19 cellular contexts compared by ENCODE assay signal in the genomic region with DNA sequence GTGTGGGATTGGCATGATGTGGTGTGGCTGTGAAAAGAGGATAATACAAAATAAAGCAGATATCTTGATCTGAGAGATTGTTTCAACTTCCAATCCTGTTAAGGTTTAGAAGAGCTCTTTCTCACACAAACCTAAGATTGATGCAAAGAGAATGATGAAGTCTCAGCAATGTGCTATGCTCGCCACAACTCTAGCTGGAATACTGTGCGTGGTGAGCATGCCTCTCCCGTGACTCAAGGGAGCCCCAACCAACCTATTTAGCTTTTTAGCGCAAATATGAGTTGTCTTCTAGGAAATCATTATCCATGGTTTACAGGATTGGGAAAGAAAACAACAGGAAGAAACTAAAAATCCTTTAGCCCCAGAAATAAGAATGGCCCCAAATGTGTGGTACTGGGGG. TPM values are rescaled to one million over a fixed set of nuclear protein-coding genes. Genes with fewer than 3 reads are reported as not detected.
A peak's percentile ranks its signal among the peaks of the same experiment; 100 is the strongest.
DNase-seq lines count a peak whose midpoint lies in the region; ATAC-seq and TF ChIP-seq lines count a peak whose summit lies in the region.
"Had no signal": no experiment of that assay in that cellular context is flagged by ENCODE, and none has a peak within 500 bp of the region (broad histone marks: within the 10 kb centered on the region; RNA-seq: fewer than 3 reads in every experiment).

No MANE protein-coding gene starts in this region.

- no peaks in the 10 kb centered on the region for H4K20me1 ChIP-seq in smooth muscle cell (ENCODE audit: low read depth)

- no peaks in the 10 kb centered on the region for H3K27me3 ChIP-seq in smooth muscle cell (ENCODE audit: low read depth)
- H3K27me3 ChIP-seq: upper lobe of left lung had no signal

- peak overlapping the region; percentile 15 for H3K27ac ChIP-seq in smooth muscle cell (ENCODE audit: low read depth)
- H3K27ac ChIP-seq: 22Rv1, upper lobe of left lung had no signal

- no peak overlapping the region for H3K9ac ChIP-seq in smooth muscle cell (ENCODE audit: low read depth)

- no peaks in the 10 kb centered on the region for H3K9me3 Mint-ChIP-seq in T-helper 1 cell treated with Interleukin-12 subunit alpha and Interleukin-12 subunit beta and Interleukin-4 antibody, amounts not matched to agents 30 μg/mL and 1 μg/mL, for 36 hours

- no peak overlapping the region for H2AFZ ChIP-seq in smooth muscle cell (ENCODE audit: low read depth)

- DNase-seq in T-helper 1 cell (no peak), M059J (ENCODE audit: low read depth) (peak; percentile 76), fibroblast of mammary gland (ENCODE audit: low read depth) (peak; percentile 45), smooth muscle cell (lab: John Stamatoyannopoulos, UW; ENCODE audit: unreplicated experiment) (no peak), NCI-H82 (lab: John Stamatoyannopoulos, UW) (no peak), cardiac septum (ENCODE audit: low spot score) (no peak)
- DNase-seq: activated naive CD8-positive, alpha-beta T cell treated with anti-CD3 and anti-CD28 coated beads, Interleukin-2, amount 10 ng/mL, durations not matched to agents 7 days and 5 days; cortex of kidney; H7; hypothalamus; KBM-7; left colon; NCI-H1417 treated with DMSO at 0.1 percent for 48 hours; NCI-H2227 treated with DMSO at 0.1 percent for 48 hours; stimulated activated CD4-positive, alpha-beta T cell treated with anti-CD3 and anti-CD28 coated beads, Interleukin-2, amount 100 ng/mL, for 24 hours; upper lobe of left lung had no signal

- no peak for ATAC-seq in HG02798 (IDR thresholded peaks at IDR 0.05; ENCODE audit: poor library complexity, unreplicated experiment)
- ATAC-seq: left colon had no signal

- 71% methylated on average over 4 of the region's 4 CpGs for WGBS in smooth muscle cell (ENCODE audit: low lambda C conversion rate)

- no peaks in the 10 kb centered on the region for H3F3A ChIP-seq in smooth muscle cell (ENCODE audit: low read depth)

- H3K4me2 ChIP-seq in smooth muscle cell, result no peak overlapping the region

- intact Hi-C loops in cardiac septum (cut with DNase I), result no loop called here

- TF ChIP-seq CTCF in fibroblast of mammary gland (conservative IDR thresholded peaks at IDR 0.05; ENCODE audit: control insufficient read depth, insufficient read depth, low read depth, low read length) (no peak), smooth muscle cell (IDR thresholded peaks at IDR 0.05; ENCODE audit: borderline replicate concordance, insufficient read depth, poor library complexity, severe bottlenecking) (no peak)

- H3K27ac Mint-ChIP-seq in T-helper 1 cell treated with Interleukin-12 subunit alpha and Interleukin-12 subunit beta and Interleukin-4 antibody, amounts not matched to agents 30 μg/mL and 1 μg/mL, for 36 hours, result peak overlapping the region; percentile 8
- H3K27ac Mint-ChIP-seq: activated naive CD8-positive, alpha-beta T cell treated with anti-CD3 and anti-CD28 coated beads, Interleukin-2, amount 10 ng/mL, durations not matched to agents 7 days and 5 days had no signal

- H3K36me3 ChIP-seq in smooth muscle cell (ENCODE audit: low read depth), result no peaks in the 10 kb centered on the region
- H3K36me3 ChIP-seq: upper lobe of left lung had no signal

- H3K4me3 ChIP-seq in fibroblast of mammary gland (ENCODE audit: control insufficient read depth, low read depth, low read length) (no peak overlapping the region), smooth muscle cell (no peak overlapping the region)
- H3K4me3 ChIP-seq: upper lobe of left lung had no signal

- H3K4me1 Mint-ChIP-seq in T-helper 1 cell treated with Interleukin-12 subunit alpha and Interleukin-12 subunit beta and Interleukin-4 antibody, amounts not matched to agents 30 μg/mL and 1 μg/mL, for 36 hours (ENCODE audit: low read depth), result peaks cover 72% of the 10 kb centered on the region

- no peaks in the 10 kb centered on the region for H3K27me3 Mint-ChIP-seq in T-helper 1 cell treated with Interleukin-12 subunit alpha and Interleukin-12 subunit beta and Interleukin-4 antibody, amounts not matched to agents 30 μg/mL and 1 μg/mL, for 36 hours (ENCODE audit: low read depth)
- H3K27me3 Mint-ChIP-seq: activated naive CD8-positive, alpha-beta T cell treated with anti-CD3 and anti-CD28 coated beads, Interleukin-2, amount 10 ng/mL, durations not matched to agents 7 days and 5 days had no signal

- H3K9me3 ChIP-seq in smooth muscle cell (replicated peaks; ENCODE audit: low read depth), result no peaks in the 10 kb centered on the region
- H3K9me3 ChIP-seq: upper lobe of left lung had no signal

- H3K4me1 ChIP-seq in smooth muscle cell (ENCODE audit: low read depth), result no peaks in the 10 kb centered on the region

- peaks cover 67% of the 10 kb centered on the region for H3K36me3 Mint-ChIP-seq in T-helper 1 cell treated with Interleukin-12 subunit alpha and Interleukin-12 subunit beta and Interleukin-4 antibody, amounts not matched to agents 30 μg/mL and 1 μg/mL, for 36 hours (ENCODE audit: low read depth)

- no peak overlapping the region for H3K4me3 Mint-ChIP-seq in T-helper 1 cell treated with Interleukin-12 subunit alpha and Interleukin-12 subunit beta and Interleukin-4 antibody, amounts not matched to agents 30 μg/mL and 1 μg/mL, for 36 hours
- H3K4me3 Mint-ChIP-seq: activated naive CD8-positive, alpha-beta T cell treated with anti-CD3 and anti-CD28 coated beads, Interleukin-2, amount 10 ng/mL, durations not matched to agents 7 days and 5 days had no signal

- no peaks in the 10 kb centered on the region for H3K79me2 ChIP-seq in smooth muscle cell (ENCODE audit: low read depth)

RNA-seq across cellular contexts. Expression of gene BTLA, which starts 28.5 kb away (rescaled TPM):
- not detected in 2 replicates for total RNA-seq in M059J (2014; rRNA removed; shearing (Covaris generic))
- 0.13 TPM in 1 of 2 replicates, not detected in the other for total RNA-seq in smooth muscle cell
- not detected in 2 replicates for polyA plus RNA-seq in smooth muscle cell
- 0.35 TPM for total RNA-seq in cardiac septum
- total RNA-seq: H7 had no signal

Comparison
In these comparisons a context has a peak if more than half of its experiments do, and no peak if none do; other contexts are left out.
1. DNase-seq: peak in M059J (single experiment) and fibroblast of mammary gland (single experiment); none in T-helper 1 cell (0 of 5), smooth muscle cell (single experiment), NCI-H82 (single experiment) and cardiac septum (single experiment).